ENCODE assay signal across 1 cellular context in the genomic region with DNA sequence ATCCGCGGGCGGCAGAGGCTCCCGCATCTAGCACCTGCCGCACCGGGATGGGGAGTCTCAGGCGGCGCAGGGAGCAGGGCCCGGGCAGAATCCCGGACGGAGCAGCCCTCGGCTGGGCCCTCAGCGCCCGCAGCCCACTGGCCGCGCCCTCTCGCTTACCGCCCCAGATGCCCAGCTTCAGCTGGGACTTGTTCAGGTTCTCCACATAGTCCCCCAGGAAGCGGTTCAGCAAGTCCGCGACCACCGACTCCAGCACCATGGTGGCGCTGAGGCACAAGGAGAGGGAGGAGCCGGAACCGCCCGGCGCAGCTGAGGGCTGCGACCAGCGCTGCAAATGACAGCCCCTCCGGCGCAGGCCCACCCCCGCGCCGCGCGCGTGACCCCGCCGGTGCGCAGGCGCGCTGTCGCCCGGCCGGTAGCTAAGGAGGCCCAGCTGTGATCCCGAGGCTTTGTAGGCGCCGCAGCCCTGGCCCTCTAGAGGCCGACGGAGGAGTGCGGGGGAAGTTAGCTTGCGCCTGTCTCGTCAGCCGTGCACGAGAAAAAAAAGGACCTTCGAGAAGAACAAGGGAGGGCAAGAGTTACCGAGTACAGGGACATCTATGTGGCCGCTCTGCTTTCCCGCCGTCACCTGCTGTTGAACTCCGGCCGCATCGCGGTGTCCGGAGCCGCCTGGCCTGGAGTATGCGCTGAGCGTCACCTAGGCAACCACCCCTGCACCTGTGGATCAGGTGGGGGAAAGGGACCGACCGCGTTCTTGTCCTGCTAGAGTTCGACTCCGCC.
TF ChIP-seq lines count a peak whose summit lies in the region.

VPS13C (minus strand) TSS at position 332 of the 780 bp plus-strand sequence; CDS start at position 259, 73 bp downstream.

TF ChIP-seq in HepG2, 621 proteins besides CTCF, POLR2A, EP300 and RAD21 (continued from another document and continues in another):
- TF ChIP-seq, protein P1, sequence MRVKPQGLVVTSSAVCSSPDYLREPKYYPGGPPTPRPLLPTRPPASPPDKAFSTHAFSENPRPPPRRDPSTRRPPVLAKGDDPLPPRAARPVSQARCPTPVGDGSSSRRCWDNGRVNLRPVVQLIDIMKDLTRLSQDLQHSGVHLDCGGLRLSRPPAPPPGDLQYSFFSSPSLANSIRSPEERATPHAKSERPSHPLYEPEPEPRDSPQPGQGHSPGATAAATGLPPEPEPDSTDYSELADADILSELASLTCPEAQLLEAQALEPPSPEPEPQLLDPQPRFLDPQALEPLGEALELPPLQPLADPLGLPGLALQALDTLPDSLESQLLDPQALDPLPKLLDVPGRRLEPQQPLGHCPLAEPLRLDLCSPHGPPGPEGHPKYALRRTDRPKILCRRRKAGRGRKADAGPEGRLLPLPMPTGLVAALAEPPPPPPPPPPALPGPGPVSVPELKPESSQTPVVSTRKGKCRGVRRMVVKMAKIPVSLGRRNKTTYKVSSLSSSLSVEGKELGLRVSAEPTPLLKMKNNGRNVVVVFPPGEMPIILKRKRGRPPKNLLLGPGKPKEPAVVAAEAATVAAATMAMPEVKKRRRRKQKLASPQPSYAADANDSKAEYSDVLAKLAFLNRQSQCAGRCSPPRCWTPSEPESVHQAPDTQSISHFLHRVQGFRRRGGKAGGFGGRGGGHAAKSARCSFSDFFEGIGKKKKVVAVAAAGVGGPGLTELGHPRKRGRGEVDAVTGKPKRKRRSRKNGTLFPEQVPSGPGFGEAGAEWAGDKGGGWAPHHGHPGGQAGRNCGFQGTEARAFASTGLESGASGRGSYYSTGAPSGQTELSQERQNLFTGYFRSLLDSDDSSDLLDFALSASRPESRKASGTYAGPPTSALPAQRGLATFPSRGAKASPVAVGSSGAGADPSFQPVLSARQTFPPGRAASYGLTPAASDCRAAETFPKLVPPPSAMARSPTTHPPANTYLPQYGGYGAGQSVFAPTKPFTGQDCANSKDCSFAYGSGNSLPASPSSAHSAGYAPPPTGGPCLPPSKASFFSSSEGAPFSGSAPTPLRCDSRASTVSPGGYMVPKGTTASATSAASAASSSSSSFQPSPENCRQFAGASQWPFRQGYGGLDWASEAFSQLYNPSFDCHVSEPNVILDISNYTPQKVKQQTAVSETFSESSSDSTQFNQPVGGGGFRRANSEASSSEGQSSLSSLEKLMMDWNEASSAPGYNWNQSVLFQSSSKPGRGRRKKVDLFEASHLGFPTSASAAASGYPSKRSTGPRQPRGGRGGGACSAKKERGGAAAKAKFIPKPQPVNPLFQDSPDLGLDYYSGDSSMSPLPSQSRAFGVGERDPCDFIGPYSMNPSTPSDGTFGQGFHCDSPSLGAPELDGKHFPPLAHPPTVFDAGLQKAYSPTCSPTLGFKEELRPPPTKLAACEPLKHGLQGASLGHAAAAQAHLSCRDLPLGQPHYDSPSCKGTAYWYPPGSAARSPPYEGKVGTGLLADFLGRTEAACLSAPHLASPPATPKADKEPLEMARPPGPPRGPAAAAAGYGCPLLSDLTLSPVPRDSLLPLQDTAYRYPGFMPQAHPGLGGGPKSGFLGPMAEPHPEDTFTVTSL (CRISPR knock-in tag; IDR thresholded peaks at IDR 0.05; ENCODE audit: borderline replicate concordance): no peak; the same call in 1 of the 2 replicates
- TF ChIP-seq ZEB1 (IDR thresholded peaks at IDR 0.05; ENCODE audit: insufficient replicate concordance, low read depth) (peak; percentile 39), ONECUT2 (CRISPR knock-in tag; IDR thresholded peaks at IDR 0.05) (no peak), PITX1 (CRISPR knock-in tag; IDR thresholded peaks at IDR 0.05) (peak; percentile 56; the same call in 1 of the 2 replicates), ZNF510 (CRISPR knock-in tag; IDR thresholded peaks at IDR 0.05; ENCODE audit: low read depth) (no peak), ARID3A (IDR thresholded peaks at IDR 0.05; ENCODE audit: low read depth, low read length) (no peak; the same call in 1 of the 2 replicates), DBP (CRISPR knock-in tag; IDR thresholded peaks at IDR 0.05; ENCODE audit: not compliant biosample characterization) (no peak), TRIM24 (CRISPR knock-in tag; IDR thresholded peaks at IDR 0.05) (no peak), NR3C1 (CRISPR knock-in tag; IDR thresholded peaks at IDR 0.05) (no peak), ZNF460 (CRISPR knock-in tag; IDR thresholded peaks at IDR 0.05; ENCODE audit: borderline replicate concordance) (no peak), HOXA3 (CRISPR knock-in tag; IDR thresholded peaks at IDR 0.05) (peak; percentile 73), SAFB2 (CRISPR knock-in tag; IDR thresholded peaks at IDR 0.05; ENCODE audit: borderline replicate concordance, low read depth) (no peak), ZNF772 (CRISPR knock-in tag; IDR thresholded peaks at IDR 0.05) (peak; percentile 83), ZFY (CRISPR knock-in tag; IDR thresholded peaks at IDR 0.05) (peak; percentile 93), NBN (conservative IDR thresholded peaks at IDR 0.05) (no peak), MEF2D (CRISPR knock-in tag; IDR thresholded peaks at IDR 0.05) (0 out of 2 replicates have a peak, but pooled peaks have one; percentile 29), TP53 (CRISPR knock-in tag; conservative IDR thresholded peaks at IDR 0.05) (0 out of 2 replicates have a peak, but pooled peaks have one; percentile 37), ZNF562 (CRISPR knock-in tag; IDR thresholded peaks at IDR 0.05; ENCODE audit: borderline replicate concordance) (no peak), ZNF879 (CRISPR knock-in tag; IDR thresholded peaks at IDR 0.05) (no peak), ZNF430 (CRISPR knock-in tag; IDR thresholded peaks at IDR 0.05) (peak; percentile 32; the same call in 1 of the 2 replicates), FOXP1 (IDR thresholded peaks at IDR 0.05) (no peak), FOXP1 (CRISPR knock-in tag; IDR thresholded peaks at IDR 0.05) (0 out of 2 replicates have a peak, but pooled peaks have one; percentile 17), CBFB (CRISPR knock-in tag; IDR thresholded peaks at IDR 0.05) (no peak; the same call in none of the 2 replicates), MNT (IDR thresholded peaks at IDR 0.05) (no peak), KMT2A (CRISPR knock-in tag; IDR thresholded peaks at IDR 0.05) (peak; percentile 67), RNF2 (conservative IDR thresholded peaks at IDR 0.05; ENCODE audit: low read depth) (peak; percentile 83; the same call in 1 of the 2 replicates), POGZ (CRISPR knock-in tag; IDR thresholded peaks at IDR 0.05) (peak; percentile 83), MLLT10 (CRISPR knock-in tag; IDR thresholded peaks at IDR 0.05) (no peak)
- TF ChIP-seq, protein P2, sequence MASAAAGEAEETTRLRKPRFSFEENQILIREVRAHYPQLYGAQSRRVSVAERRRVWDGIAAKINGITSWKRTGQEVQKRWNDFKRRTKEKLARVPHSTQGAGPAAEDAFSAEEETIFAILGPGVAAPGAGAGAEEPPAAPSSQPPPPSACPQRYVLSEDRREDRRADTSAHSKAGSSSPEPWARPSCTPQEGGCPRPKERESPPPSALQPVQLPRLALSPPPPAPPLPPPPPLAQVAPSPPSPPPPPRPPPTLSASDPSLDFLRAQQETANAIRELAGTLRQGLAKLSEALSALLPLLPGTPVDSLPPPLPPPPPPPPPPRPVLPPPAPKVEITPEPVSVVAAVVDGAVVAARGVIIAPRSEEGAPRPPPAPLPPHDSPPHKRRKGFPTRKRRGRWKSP (CRISPR knock-in tag; IDR thresholded peaks at IDR 0.05): peak; percentile 99
- TF ChIP-seq, protein P3, sequence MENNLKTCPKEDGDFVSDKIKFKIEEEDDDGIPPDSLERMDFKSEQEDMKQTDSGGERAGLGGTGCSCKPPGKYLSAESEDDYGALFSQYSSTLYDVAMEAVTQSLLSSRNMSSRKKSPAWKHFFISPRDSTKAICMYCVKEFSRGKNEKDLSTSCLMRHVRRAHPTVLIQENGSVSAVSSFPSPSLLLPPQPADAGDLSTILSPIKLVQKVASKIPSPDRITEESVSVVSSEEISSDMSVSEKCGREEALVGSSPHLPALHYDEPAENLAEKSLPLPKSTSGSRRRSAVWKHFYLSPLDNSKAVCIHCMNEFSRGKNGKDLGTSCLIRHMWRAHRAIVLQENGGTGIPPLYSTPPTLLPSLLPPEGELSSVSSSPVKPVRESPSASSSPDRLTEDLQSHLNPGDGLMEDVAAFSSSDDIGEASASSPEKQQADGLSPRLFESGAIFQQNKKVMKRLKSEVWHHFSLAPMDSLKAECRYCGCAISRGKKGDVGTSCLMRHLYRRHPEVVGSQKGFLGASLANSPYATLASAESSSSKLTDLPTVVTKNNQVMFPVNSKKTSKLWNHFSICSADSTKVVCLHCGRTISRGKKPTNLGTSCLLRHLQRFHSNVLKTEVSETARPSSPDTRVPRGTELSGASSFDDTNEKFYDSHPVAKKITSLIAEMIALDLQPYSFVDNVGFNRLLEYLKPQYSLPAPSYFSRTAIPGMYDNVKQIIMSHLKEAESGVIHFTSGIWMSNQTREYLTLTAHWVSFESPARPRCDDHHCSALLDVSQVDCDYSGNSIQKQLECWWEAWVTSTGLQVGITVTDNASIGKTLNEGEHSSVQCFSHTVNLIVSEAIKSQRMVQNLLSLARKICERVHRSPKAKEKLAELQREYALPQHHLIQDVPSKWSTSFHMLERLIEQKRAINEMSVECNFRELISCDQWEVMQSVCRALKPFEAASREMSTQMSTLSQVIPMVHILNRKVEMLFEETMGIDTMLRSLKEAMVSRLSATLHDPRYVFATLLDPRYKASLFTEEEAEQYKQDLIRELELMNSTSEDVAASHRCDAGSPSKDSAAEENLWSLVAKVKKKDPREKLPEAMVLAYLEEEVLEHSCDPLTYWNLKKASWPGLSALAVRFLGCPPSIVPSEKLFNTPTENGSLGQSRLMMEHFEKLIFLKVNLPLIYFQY (CRISPR knock-in tag; IDR thresholded peaks at IDR 0.05; ENCODE audit: borderline replicate concordance): peak; percentile 66; the same call in 1 of the 2 replicates
- TF ChIP-seq, protein P4, sequence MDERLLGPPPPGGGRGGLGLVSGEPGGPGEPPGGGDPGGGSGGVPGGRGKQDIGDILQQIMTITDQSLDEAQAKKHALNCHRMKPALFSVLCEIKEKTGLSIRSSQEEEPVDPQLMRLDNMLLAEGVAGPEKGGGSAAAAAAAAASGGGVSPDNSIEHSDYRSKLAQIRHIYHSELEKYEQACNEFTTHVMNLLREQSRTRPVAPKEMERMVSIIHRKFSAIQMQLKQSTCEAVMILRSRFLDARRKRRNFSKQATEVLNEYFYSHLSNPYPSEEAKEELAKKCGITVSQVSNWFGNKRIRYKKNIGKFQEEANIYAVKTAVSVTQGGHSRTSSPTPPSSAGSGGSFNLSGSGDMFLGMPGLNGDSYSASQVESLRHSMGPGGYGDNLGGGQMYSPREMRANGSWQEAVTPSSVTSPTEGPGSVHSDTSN (CRISPR knock-in tag; IDR thresholded peaks at IDR 0.05): no peak
- TF ChIP-seq, protein P5, sequence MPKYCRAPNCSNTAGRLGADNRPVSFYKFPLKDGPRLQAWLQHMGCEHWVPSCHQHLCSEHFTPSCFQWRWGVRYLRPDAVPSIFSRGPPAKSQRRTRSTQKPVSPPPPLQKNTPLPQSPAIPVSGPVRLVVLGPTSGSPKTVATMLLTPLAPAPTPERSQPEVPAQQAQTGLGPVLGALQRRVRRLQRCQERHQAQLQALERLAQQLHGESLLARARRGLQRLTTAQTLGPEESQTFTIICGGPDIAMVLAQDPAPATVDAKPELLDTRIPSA (CRISPR knock-in tag; IDR thresholded peaks at IDR 0.05; ENCODE audit: borderline replicate concordance): no peak; the same call in 1 of the 2 replicates
- TF ChIP-seq, protein P6, sequence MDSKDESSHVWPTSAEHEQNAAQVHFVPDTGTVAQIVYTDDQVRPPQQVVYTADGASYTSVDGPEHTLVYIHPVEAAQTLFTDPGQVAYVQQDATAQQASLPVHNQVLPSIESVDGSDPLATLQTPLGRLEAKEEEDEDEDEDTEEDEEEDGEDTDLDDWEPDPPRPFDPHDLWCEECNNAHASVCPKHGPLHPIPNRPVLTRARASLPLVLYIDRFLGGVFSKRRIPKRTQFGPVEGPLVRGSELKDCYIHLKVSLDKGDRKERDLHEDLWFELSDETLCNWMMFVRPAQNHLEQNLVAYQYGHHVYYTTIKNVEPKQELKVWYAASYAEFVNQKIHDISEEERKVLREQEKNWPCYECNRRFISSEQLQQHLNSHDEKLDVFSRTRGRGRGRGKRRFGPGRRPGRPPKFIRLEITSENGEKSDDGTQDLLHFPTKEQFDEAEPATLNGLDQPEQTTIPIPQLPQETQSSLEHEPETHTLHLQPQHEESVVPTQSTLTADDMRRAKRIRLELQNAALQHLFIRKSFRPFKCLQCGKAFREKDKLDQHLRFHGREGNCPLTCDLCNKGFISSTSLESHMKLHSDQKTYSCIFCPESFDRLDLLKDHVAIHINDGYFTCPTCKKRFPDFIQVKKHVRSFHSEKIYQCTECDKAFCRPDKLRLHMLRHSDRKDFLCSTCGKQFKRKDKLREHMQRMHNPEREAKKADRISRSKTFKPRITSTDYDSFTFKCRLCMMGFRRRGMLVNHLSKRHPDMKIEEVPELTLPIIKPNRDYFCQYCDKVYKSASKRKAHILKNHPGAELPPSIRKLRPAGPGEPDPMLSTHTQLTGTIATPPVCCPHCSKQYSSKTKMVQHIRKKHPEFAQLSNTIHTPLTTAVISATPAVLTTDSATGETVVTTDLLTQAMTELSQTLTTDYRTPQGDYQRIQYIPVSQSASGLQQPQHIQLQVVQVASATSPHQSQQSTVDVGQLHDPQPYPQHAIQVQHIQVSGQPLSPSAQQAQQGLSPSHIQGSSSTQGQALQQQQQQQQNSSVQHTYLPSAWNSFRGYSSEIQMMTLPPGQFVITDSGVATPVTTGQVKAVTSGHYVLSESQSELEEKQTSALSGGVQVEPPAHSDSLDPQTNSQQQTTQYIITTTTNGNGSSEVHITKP (CRISPR knock-in tag; IDR thresholded peaks at IDR 0.05; ENCODE audit: low read depth): 0 out of 2 replicates have a peak, but pooled peaks have one; percentile 25
